Comparison of ENCODE assay signal across 1 cellular context in the genomic region with DNA sequence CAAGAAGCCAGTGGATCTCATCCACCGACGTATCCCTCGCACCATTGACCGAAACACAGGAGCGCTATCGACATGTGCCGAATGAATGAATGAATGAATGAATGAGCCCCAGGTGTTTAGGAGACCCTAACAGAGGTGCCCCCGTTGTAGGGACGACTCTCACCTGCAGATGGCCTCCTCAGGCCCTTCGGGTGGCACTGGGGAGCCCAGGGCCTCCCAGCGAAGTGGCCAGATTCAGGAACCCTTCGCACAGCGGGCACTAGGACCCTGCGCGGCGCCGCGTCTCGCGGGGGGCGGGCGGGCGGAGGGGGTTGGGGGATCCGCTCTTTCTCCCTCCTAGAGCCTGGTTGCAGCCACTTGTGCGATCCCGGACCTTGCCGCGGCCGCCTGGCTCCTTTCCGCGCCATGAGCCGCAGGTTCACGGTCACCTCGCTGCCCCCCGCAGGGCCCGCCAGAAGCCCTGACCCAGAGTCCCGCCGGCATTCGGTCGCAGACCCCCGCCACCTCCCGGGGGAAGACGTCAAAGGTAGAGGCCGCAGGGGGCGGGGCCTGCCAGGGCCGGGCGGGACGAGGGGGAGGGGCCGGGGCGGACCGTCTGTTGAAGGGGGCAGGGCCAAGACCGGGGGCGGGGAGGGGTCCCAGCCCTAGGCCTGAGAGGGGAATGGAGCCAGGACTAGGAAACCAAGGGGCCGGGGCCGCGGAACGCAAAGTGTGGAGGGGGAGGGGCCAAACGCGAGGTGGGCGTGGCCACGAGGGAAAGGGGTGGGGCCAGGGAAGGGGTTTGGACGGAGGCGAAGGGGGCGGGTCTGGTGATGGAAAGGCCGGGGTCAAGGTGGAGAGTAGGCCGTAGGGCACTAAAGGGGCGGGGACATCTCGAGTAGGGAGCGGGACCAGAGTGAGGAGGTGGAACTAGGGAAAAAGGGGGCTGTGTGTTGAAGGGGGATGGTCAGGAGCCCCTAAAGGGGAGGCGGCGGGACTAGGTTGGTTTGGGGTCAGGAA.
TF ChIP-seq lines count a peak whose summit lies in the region.

No MANE protein-coding gene starts in this region.

TF ChIP-seq in endothelial cell of umbilical vein, 7 proteins besides CTCF, POLR2A, EP300 and RAD21:
- TF ChIP-seq, protein P1, sequence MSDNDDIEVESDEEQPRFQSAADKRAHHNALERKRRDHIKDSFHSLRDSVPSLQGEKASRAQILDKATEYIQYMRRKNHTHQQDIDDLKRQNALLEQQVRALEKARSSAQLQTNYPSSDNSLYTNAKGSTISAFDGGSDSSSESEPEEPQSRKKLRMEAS (IDR thresholded peaks at IDR 0.05; ENCODE audit: insufficient read depth, insufficient read length) = no peak
- TF ChIP-seq FOS (IDR thresholded peaks at IDR 0.05; ENCODE audit: borderline replicate concordance, insufficient read depth, low read length) = no peak
- TF ChIP-seq GATA2 (IDR thresholded peaks at IDR 0.05; ENCODE audit: insufficient read depth, insufficient read length, low read depth, low read length) = no peak
- no peak for TF ChIP-seq EZH2 (IDR thresholded peaks at IDR 0.05; ENCODE audit: borderline replicate concordance, low read depth, low read length, severe bottlenecking)
- no peak for TF ChIP-seq JUN (IDR thresholded peaks at IDR 0.05; ENCODE audit: borderline replicate concordance, insufficient read depth, insufficient read length, low read depth)
- no peak for TF ChIP-seq POLR2AphosphoS5 (IDR thresholded peaks at IDR 0.05; ENCODE audit: insufficient read depth, low read depth, low read length)
- no peak for TF ChIP-seq MYC (IDR thresholded peaks at IDR 0.05; ENCODE audit: low read depth, low read length)
TF ChIP-seq in endothelial cell of umbilical vein: peak in this region for 0.
